In the genomic region with DNA sequence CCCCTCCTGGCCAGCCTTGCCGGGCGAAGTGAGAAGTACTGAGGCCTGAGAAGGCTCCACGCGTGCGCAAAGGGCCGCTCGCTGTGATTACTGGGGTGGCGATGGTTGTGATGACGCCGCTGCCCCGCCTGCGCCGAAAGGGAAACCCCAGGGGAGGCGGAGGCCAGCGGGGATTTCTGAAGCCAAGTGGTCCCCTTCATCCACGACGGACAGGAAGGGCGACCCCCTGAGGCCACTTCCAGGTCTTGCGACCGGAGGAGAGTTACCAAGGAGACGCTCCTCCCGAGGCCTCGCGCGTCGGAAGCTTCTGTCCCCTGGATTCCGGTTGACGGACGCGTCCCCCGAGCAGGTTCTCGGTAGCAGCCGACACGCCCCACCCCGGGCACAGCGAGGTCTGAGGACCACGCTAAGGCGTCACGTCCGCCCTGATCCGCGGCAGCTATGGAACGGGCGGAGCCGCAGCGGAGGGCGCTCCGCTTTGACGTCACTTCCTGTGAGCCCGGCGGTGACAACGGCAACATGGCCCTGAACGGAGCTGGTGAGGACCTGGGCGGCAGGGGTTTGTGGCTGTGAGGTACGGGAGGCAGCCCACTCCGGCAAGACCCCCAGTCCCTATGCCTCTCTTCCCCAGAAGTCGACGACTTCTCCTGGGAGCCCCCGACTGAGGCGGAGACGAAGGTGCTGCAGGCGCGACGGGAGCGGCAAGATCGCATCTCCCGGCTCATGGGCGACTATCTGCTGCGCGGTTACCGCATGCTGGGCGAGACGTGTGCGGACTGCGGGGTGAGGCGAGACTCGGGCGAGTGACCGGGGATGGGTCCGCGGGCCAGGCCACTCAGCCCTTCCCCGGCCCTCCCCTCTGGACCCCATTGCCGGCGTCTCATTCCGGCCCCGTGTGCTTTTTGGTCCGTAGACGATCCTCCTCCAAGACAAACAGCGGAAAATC, we compare ENCODE assay signal across 8 cellular contexts. TPM values are rescaled to one million over a fixed set of nuclear protein-coding genes. Genes with fewer than 3 reads are reported as not detected.
DNase-seq lines count a peak whose midpoint lies in the region; ATAC-seq and TF ChIP-seq lines count a peak whose summit lies in the region.

A gene with protein sequence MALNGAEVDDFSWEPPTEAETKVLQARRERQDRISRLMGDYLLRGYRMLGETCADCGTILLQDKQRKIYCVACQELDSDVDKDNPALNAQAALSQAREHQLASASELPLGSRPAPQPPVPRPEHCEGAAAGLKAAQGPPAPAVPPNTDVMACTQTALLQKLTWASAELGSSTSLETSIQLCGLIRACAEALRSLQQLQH (plus strand): TSS at position 505 of the 946 bp plus-strand sequence. CDS start 15 bp downstream, at position 520.

- peak within 1 kb of the TSS; percentile 99 for H3K4me3 Mint-ChIP-seq in CD8-positive, alpha-beta T cell
- H3K4me3 Mint-ChIP-seq in activated CD4-positive, alpha-beta memory T cell treated with anti-CD3 and anti-CD28 coated beads for 36 hours = peak within 1 kb of the TSS; percentile 100

- H3K27ac ChIP-seq in CD8-positive, alpha-beta T cell (ENCODE audit: low read depth, low read length) = peak within 1 kb of the TSS; percentile 94
- H3K27ac ChIP-seq in duodenal mucosa (ENCODE audit: low read depth, low read length) (peak within 1 kb of the TSS; percentile 95), lower lobe of right lung (peak within 1 kb of the TSS; percentile 94)

- CTCF ChIA-PET in CD8-positive, alpha-beta T cell (lab: Charles Lee) = interaction anchor here (0.7 to 5.9 kb wide), 7 partner anchors 15 to 314 kb away, joined by 3 to 89 read pairs (median 28); a partner anchor contains a TSS
- CTCF ChIA-PET in activated CD4-positive, alpha-beta memory T cell treated with anti-CD3 and anti-CD28 coated beads for 36 hours (lab: Charles Lee) = interaction anchor here (1.0 to 8.9 kb wide), 11 partner anchors 13 to 203 kb away, joined by 3 to 176 read pairs (median 8); a partner anchor contains a TSS

- peak; percentile 69 for ATAC-seq in CD8-positive, alpha-beta T cell
- peak; percentile 59 for ATAC-seq in GM19452 (IDR thresholded peaks at IDR 0.05; ENCODE audit: unreplicated experiment)
- ATAC-seq in lower lobe of right lung = peak; percentile 89 to 91

- peak; percentile 96 to 99 (median 97) for DNase-seq in CD8-positive, alpha-beta T cell
- DNase-seq in HK-2 (ENCODE audit: unreplicated experiment) (peak; percentile 94), NCI-H82 treated with DMSO at 0.1 percent for 48 hours (lab: John Stamatoyannopoulos, UW; ENCODE audit: unreplicated experiment) (peak; percentile 85), lower lobe of right lung (peak; percentile 99)
- peak; percentile 100 for DNase-seq in activated CD4-positive, alpha-beta memory T cell treated with anti-CD3 and anti-CD28 coated beads for 36 hours
- DNase-seq in stimulated activated CD4-positive, alpha-beta T cell treated with anti-CD3 and anti-CD28 coated beads, TNF-alpha, amount 100 ng/mL, for 24 hours (ENCODE audit: low read depth in 3 of 3) = peak; percentile 97 to 99 (median 97)

- no peaks in the 10 kb centered on the region for H3K9me3 Mint-ChIP-seq in CD8-positive, alpha-beta T cell
- H3K9me3 Mint-ChIP-seq in activated CD4-positive, alpha-beta memory T cell treated with anti-CD3 and anti-CD28 coated beads for 36 hours = no peaks in the 10 kb centered on the region

- peaks cover 76% of the 10 kb centered on the region for H3K4me1 ChIP-seq in CD8-positive, alpha-beta T cell (ENCODE audit: insufficient read depth, low read length)
- H3K4me1 ChIP-seq in duodenal mucosa (ENCODE audit: control insufficient read depth in 1 of 2, insufficient read depth in 2 of 2, low read length in 2 of 2) (peaks cover 49 to 66% of the 10 kb centered on the region in 2 donors), lower lobe of right lung (peaks cover 60% of the 10 kb centered on the region)

- no peaks in the 10 kb centered on the region for H3K9me3 ChIP-seq in CD8-positive, alpha-beta T cell (ENCODE audit: low read length)
- H3K9me3 ChIP-seq in duodenal mucosa (ENCODE audit: control insufficient read depth in 1 of 2, low read length in 2 of 2) (no peaks in the 10 kb centered on the region), lower lobe of right lung (no peaks in the 10 kb centered on the region)

- TF ChIP-seq CTCF in CD8-positive, alpha-beta T cell (IDR thresholded peaks at IDR 0.05) = no peak
- peak; percentile 49 for TF ChIP-seq CTCF in lower lobe of right lung (IDR thresholded peaks at IDR 0.05)

- intact Hi-C loops in CD8-positive, alpha-beta T cell (cut with DNase I, micrococcal nuclease) = loop anchor here (1.0 to 5.0 kb wide), 14 partner anchors 12 to 698 kb away; a partner anchor contains a TSS
- intact Hi-C loops in activated CD4-positive, alpha-beta memory T cell treated with anti-CD3 and anti-CD28 coated beads for 36 hours (cut with micrococcal nuclease) = loop anchor here (1.0 to 5.0 kb wide), 5 partner anchors 24 to 188 kb away; a partner anchor contains a TSS
- intact Hi-C loops in lower lobe of right lung (cut with DNase I) = no loop called here

- H3K36me3 ChIP-seq in CD8-positive, alpha-beta T cell (ENCODE audit: insufficient read depth, low read length) = peaks cover 4% of the 10 kb centered on the region
- H3K36me3 ChIP-seq in duodenal mucosa (ENCODE audit: control insufficient read depth in 1 of 2, insufficient read depth in 2 of 2, low read length in 2 of 2) = no peaks in the 10 kb centered on the region
- peaks cover 3% of the 10 kb centered on the region for H3K36me3 ChIP-seq in lower lobe of right lung

- POLR2A ChIA-PET in CD8-positive, alpha-beta T cell (lab: Charles Lee) = interaction anchor here (0.7 to 4.7 kb wide), 19 partner anchors 10 to 157 kb away, joined by 3 to 54 read pairs (median 5); a partner anchor contains a TSS
- POLR2A ChIA-PET in activated CD4-positive, alpha-beta memory T cell treated with anti-CD3 and anti-CD28 coated beads for 36 hours (lab: Charles Lee) = interaction anchor here (0.5 to 3.8 kb wide), 16 partner anchors 10 to 289 kb away, joined by 3 to 28 read pairs (median 4); a partner anchor contains a TSS

- no peaks in the 10 kb centered on the region for H3K27me3 ChIP-seq in CD8-positive, alpha-beta T cell (ENCODE audit: insufficient read depth, low read length)
- H3K27me3 ChIP-seq in duodenal mucosa (ENCODE audit: control insufficient read depth in 1 of 2, insufficient read depth in 2 of 2, low read length in 2 of 2) (no peaks in the 10 kb centered on the region), lower lobe of right lung (ENCODE audit: low read depth) (no peaks in the 10 kb centered on the region)

- peak within 1 kb of the TSS; percentile 99 for H3K27ac Mint-ChIP-seq in CD8-positive, alpha-beta T cell
- H3K27ac Mint-ChIP-seq in activated CD4-positive, alpha-beta memory T cell treated with anti-CD3 and anti-CD28 coated beads for 36 hours = peak within 1 kb of the TSS; percentile 95

- H3K27me3 Mint-ChIP-seq in CD8-positive, alpha-beta T cell (ENCODE audit: low read depth) = no peaks in the 10 kb centered on the region
- H3K27me3 Mint-ChIP-seq in activated CD4-positive, alpha-beta memory T cell treated with anti-CD3 and anti-CD28 coated beads for 36 hours = no peaks in the 10 kb centered on the region

- H3K4me3 ChIP-seq in CD8-positive, alpha-beta T cell (ENCODE audit: low read depth, low read length) = peak within 1 kb of the TSS; percentile 94
- H3K4me3 ChIP-seq in duodenal mucosa (ENCODE audit: low read depth in 1 of 2, low read length in 2 of 2) (peak within 1 kb of the TSS; percentile 83 to 94), lower lobe of right lung (peak within 1 kb of the TSS; percentile 81)

- peak within 1 kb of the TSS; percentile 61 to 94 for H3K9ac ChIP-seq in duodenal mucosa (ENCODE audit: low read depth in 1 of 2, low read length in 2 of 2)

- peaks cover 27% of the 10 kb centered on the region for H3K36me3 Mint-ChIP-seq in CD8-positive, alpha-beta T cell
- peaks cover 22% of the 10 kb centered on the region for H3K36me3 Mint-ChIP-seq in activated CD4-positive, alpha-beta memory T cell treated with anti-CD3 and anti-CD28 coated beads for 36 hours

- H3K4me1 Mint-ChIP-seq in CD8-positive, alpha-beta T cell (ENCODE audit: low read depth) = peaks cover 76% of the 10 kb centered on the region
- peaks cover 62% of the 10 kb centered on the region for H3K4me1 Mint-ChIP-seq in activated CD4-positive, alpha-beta memory T cell treated with anti-CD3 and anti-CD28 coated beads for 36 hours (ENCODE audit: low read depth)

RNA-seq across cellular contexts. Expression of the gene that starts here (rescaled TPM):
- 10 to 100 TPM; 35.6 to 41.4 TPM for total RNA-seq in CD8-positive, alpha-beta T cell
- 10 to 100 TPM; 48.1 to 51.1 TPM for total RNA-seq in activated CD4-positive, alpha-beta memory T cell treated with anti-CD3 and anti-CD28 coated beads for 36 hours
- 25.1 TPM for total RNA-seq in lower lobe of right lung

Comparison
In these comparisons a context has a peak if more than half of its experiments do, and no peak if none do; other contexts are left out.
1. Peak in every context shown above with its lines: DNase-seq, ATAC-seq, H3K4me3 ChIP-seq and H3K27ac ChIP-seq.